In the genomic region with DNA sequence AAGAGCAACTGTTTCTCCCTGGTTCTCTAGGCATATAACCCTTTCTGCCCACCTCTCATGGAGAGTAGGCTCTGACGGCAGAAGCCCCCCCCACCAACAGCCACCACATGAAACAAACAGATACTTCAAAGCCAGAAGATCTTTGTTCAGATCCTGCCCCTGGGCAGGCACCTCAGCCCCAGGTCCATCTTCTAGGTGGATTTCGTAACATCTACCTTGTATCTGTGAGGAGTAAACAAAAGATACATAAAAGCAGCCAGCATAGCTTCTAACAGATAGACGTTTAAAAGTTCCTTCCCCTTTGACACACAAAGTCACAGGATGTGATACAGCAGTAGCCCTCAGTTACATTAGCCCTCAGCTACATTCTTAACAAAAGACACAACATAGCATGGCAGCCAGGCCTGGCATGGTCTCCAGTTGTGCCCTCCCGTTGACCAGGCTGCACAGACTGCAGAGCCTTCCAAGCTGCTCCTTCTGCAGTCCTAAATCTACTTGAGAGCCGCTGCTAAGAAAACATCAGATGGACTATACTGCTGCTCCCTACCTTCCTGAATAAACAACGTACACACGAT, we compare ENCODE assay signal across 10 cellular contexts. TPM values are rescaled to one million over a fixed set of nuclear protein-coding genes. Genes with fewer than 3 reads are reported as not detected.
DNase-seq lines count a peak whose midpoint lies in the region; ATAC-seq and FAIRE-seq lines count a peak whose summit lies in the region.
"Had no signal": no experiment of that assay in that cellular context is flagged by ENCODE, and none has a peak within 500 bp of the region (broad histone marks: within the 10 kb centered on the region; RNA-seq: fewer than 3 reads in every experiment).

No MANE protein-coding gene starts in this region.

- H3K9ac ChIP-seq in GM23248 = peak overlapping the region; percentile 21; the same call in 1 of the 2 replicates
- no peak overlapping the region for H3K9ac ChIP-seq in rectal smooth muscle tissue (ENCODE audit: low read length)
- H3K9ac ChIP-seq: KMS-11 had no signal

- H3K9me3 ChIP-seq in GM23248 (ENCODE audit: low read depth) (no peaks in the 10 kb centered on the region), T-helper 17 cell (ENCODE audit: control insufficient read depth, low read length, poor library complexity, severe bottlenecking) (no peaks in the 10 kb centered on the region)

- WGBS in GM23248 (ENCODE audit: low coverage in 1 of 2, low lambda C conversion rate in 2 of 2, missing lambda C conversion rate in 2 of 2), 2 experiments = 50 to 60% methylated on average over 7 of the region's 7 CpGs

- H3K36me3 Mint-ChIP-seq in T-helper 17 cell (ENCODE audit: low read depth) = no peaks in the 10 kb centered on the region

- DNase-seq in GM23248 (no peak), T-helper 17 cell (no peak), fibroblast of gingiva (ENCODE audit: low read depth) (peak; percentile 50), A172 (ENCODE audit: low spot score) (no peak), HTR-8/SVneo (ENCODE audit: insufficient read length, low spot score) (no peak)
- DNase-seq in stimulated activated CD4-positive, alpha-beta T cell treated with anti-CD3 and anti-CD28 coated beads, Interleukin-15, amount 100 ng/mL, for 24 hours = no peak
- DNase-seq: RPMI8226 had no signal

- H3K4me3 ChIP-seq in GM23248 (no peak overlapping the region), rectal smooth muscle tissue (ENCODE audit: low read length) (no peak overlapping the region)

- H3K27ac ChIP-seq in GM23248 = peak overlapping the region; percentile 98
- H3K27ac ChIP-seq in rectal smooth muscle tissue (ENCODE audit: low read depth, low read length) = peak overlapping the region; percentile 67
- H3K27ac ChIP-seq: KMS-11 had no signal

- ATAC-seq in T-helper 17 cell (peak; percentile 40), GM21526 (IDR thresholded peaks at IDR 0.05; ENCODE audit: low FRiP score, unreplicated experiment) (no peak)

- no peaks in the 10 kb centered on the region for H3K27me3 ChIP-seq in GM23248 (replicated peaks; ENCODE audit: insufficient read depth)
- H3K27me3 ChIP-seq in rectal smooth muscle tissue (ENCODE audit: control insufficient read depth, insufficient read depth, low read length) = no peaks in the 10 kb centered on the region

- no peak for FAIRE-seq in HTR-8/SVneo (lab: Jason Lieb, UNC)

- no peaks in the 10 kb centered on the region for H3K9me2 ChIP-seq in GM23248 (ENCODE audit: insufficient read depth)

- H3K4me3 Mint-ChIP-seq in T-helper 17 cell = peak overlapping the region; percentile 55

- in situ Hi-C loops in GM23248 (cut with MboI) = no loop called here

- H3K36me3 ChIP-seq in GM23248 (ENCODE audit: low read depth) (no peaks in the 10 kb centered on the region), rectal smooth muscle tissue (ENCODE audit: control insufficient read depth, insufficient read depth, low read length) (no peaks in the 10 kb centered on the region)

- H3K79me2 ChIP-seq in GM23248 (ENCODE audit: insufficient read depth) = peaks cover 100% of the 10 kb centered on the region

- H4K20me1 ChIP-seq in GM23248 (ENCODE audit: insufficient read depth) = peaks cover 40% of the 10 kb centered on the region

- H3F3A ChIP-seq in GM23248 (ENCODE audit: insufficient read depth) = peaks cover 86% of the 10 kb centered on the region

- no peak overlapping the region for H2AFZ ChIP-seq in GM23248

- peaks cover 80% of the 10 kb centered on the region for H3K4me1 Mint-ChIP-seq in T-helper 17 cell

- no peak overlapping the region for H3K4me2 ChIP-seq in GM23248 (ENCODE audit: unreplicated experiment)

- no peaks in the 10 kb centered on the region for H3K27me3 Mint-ChIP-seq in T-helper 17 cell

- peaks cover 87% of the 10 kb centered on the region for H3K4me1 ChIP-seq in GM23248 (ENCODE audit: insufficient read depth)
- H3K4me1 ChIP-seq in rectal smooth muscle tissue (ENCODE audit: control insufficient read depth, insufficient read depth, low read length) = peaks cover 52% of the 10 kb centered on the region

- peak overlapping the region; percentile 78 for H3K27ac Mint-ChIP-seq in T-helper 17 cell

RNA-seq across cellular contexts. Expression of gene BRD4, which starts 35.4 kb away (rescaled TPM):
- total RNA-seq in GM23248 (2014; rRNA removed; shearing (Covaris generic)) = 9.0 and 20.2 TPM in 2 replicates
- polyA plus RNA-seq in GM23248 (2016; fragmentation: Nextera tagmentation; extraction: Ambion mirVana) = 17.5 and 18.6 TPM in 2 replicates
- 100 to 1,000 TPM; 120 to 123 TPM for total RNA-seq in T-helper 17 cell
- total RNA-seq in A172 (2014; rRNA removed; shearing (Covaris generic)) = 7.1 and 19.1 TPM in 2 replicates
